In the genomic region with DNA sequence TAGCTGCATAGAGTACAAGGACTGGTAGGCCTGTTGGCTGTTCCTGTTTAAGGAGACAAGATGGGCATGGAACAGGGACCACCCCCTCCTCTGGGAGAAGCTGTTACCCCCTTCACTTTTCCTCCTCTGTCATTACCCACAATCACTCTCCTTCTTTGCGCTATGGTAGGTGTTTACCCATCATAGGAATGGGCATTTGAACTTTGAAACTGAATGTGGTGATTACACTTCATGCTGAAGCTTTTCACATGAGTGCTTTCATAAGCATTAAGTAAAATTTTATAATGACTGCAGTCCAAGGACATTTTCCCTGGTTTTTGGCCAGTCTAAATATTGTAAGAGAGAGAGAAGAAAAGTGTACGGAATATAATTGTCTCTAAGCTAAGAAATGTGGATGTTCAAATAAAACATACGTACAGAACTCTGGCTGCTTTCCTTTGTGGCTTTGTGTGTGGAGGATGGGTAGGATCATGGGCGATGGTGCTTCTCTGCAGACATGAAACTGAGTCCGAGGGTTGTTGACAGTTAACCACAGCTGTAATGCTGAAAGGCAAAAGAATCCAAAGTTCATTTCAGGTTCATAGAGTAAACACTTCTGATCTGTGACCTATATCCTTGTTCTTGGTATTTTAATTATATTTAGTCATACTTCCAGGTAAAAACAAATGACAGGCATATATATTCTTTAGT, we compare ENCODE assay signal across 1 cellular context.
TF ChIP-seq lines count a peak whose summit lies in the region.

No MANE protein-coding gene starts in this region.

TF ChIP-seq in HepG2, 621 proteins besides CTCF, POLR2A, EP300 and RAD21 (continued from another document and continues in another):
- TF ChIP-seq, protein P1, sequence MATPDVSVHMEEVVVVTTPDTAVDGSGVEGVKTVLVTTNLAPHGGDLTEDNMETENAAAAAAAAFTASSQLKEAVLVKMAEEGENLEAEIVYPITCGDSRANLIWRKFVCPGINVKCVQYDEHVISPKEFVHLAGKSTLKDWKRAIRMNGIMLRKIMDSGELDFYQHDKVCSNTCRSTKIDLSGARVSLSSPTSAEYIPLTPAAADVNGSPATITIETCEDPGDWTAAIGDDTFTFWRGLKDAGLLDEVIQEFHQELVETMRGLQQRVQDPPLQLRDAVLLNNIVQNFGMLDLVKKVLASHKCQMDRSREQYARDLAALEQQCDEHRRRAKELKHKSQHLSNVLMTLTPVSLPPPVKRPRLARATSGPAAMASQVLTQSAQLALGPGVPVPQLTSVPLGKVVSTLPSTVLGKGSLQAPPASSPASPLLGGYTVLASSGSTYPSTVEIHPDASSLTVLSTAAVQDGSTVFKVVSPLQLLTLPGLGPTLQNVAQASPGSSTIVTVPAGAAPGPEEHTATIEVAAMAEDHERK (CRISPR knock-in tag; IDR thresholded peaks at IDR 0.05; ENCODE audit: low read depth), result no peak
- TF ChIP-seq, protein P2, sequence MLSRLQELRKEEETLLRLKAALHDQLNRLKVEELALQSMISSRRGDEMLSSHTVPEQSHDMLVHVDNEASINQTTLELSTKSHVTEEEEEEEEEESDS (CRISPR knock-in tag; IDR thresholded peaks at IDR 0.05; ENCODE audit: borderline replicate concordance), result no peak
- peak; percentile 63; the same call in 1 of the 2 replicates for TF ChIP-seq CHD2 (IDR thresholded peaks at IDR 0.05; ENCODE audit: low read depth, low read length)
- TF ChIP-seq ZSCAN12 (CRISPR knock-in tag; IDR thresholded peaks at IDR 0.05), result peak; percentile 30; the same call in 1 of the 2 replicates
- no peak for TF ChIP-seq GPN1 (CRISPR knock-in tag; IDR thresholded peaks at IDR 0.05; ENCODE audit: borderline replicate concordance)
- peak; percentile 91 for TF ChIP-seq ZMYM4 (CRISPR knock-in tag; IDR thresholded peaks at IDR 0.05)
- peak; percentile 86; the same call in 1 of the 2 replicates for TF ChIP-seq SSRP1 (CRISPR knock-in tag; IDR thresholded peaks at IDR 0.05)
- TF ChIP-seq, protein P3, sequence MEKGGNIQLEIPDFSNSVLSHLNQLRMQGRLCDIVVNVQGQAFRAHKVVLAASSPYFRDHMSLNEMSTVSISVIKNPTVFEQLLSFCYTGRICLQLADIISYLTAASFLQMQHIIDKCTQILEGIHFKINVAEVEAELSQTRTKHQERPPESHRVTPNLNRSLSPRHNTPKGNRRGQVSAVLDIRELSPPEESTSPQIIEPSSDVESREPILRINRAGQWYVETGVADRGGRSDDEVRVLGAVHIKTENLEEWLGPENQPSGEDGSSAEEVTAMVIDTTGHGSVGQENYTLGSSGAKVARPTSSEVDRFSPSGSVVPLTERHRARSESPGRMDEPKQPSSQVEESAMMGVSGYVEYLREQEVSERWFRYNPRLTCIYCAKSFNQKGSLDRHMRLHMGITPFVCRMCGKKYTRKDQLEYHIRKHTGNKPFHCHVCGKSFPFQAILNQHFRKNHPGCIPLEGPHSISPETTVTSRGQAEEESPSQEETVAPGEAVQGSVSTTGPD (CRISPR knock-in tag; IDR thresholded peaks at IDR 0.05), result peak; percentile 84; the same call in 1 of the 2 replicates
- TF ChIP-seq TARDBP (CRISPR knock-in tag; IDR thresholded peaks at IDR 0.05), result peak; percentile 95
- TF ChIP-seq FOXK1 (CRISPR knock-in tag; IDR thresholded peaks at IDR 0.05; ENCODE audit: borderline replicate concordance, low read depth), result peak; percentile 98
- TF ChIP-seq, protein P4, sequence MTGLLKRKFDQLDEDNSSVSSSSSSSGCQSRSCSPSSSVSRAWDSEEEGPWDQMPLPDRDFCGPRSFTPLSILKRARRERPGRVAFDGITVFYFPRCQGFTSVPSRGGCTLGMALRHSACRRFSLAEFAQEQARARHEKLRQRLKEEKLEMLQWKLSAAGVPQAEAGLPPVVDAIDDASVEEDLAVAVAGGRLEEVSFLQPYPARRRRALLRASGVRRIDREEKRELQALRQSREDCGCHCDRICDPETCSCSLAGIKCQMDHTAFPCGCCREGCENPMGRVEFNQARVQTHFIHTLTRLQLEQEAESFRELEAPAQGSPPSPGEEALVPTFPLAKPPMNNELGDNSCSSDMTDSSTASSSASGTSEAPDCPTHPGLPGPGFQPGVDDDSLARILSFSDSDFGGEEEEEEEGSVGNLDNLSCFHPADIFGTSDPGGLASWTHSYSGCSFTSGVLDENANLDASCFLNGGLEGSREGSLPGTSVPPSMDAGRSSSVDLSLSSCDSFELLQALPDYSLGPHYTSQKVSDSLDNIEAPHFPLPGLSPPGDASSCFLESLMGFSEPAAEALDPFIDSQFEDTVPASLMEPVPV (CRISPR knock-in tag; IDR thresholded peaks at IDR 0.05), result peak; percentile 27; the same call in 1 of the 2 replicates
- TF ChIP-seq ZNF225 (CRISPR knock-in tag; IDR thresholded peaks at IDR 0.05), result no peak
- 0 out of 2 replicates have a peak, but pooled peaks have one; percentile 30 for TF ChIP-seq ZNF232 (CRISPR knock-in tag; IDR thresholded peaks at IDR 0.05; ENCODE audit: borderline replicate concordance)
- peak; percentile 32; the same call in 1 of the 2 replicates for TF ChIP-seq TAF1 (CRISPR knock-in tag; IDR thresholded peaks at IDR 0.05)
- 0 out of 2 replicates have a peak, but pooled peaks have one; percentile 65 for TF ChIP-seq ZNF33A (CRISPR knock-in tag; IDR thresholded peaks at IDR 0.05; ENCODE audit: borderline replicate concordance)
- 0 out of 2 replicates have a peak, but pooled peaks have one; percentile 7 for TF ChIP-seq SIN3B (IDR thresholded peaks at IDR 0.05; ENCODE audit: low read length)
- no peak for TF ChIP-seq ZNF674 (CRISPR knock-in tag; IDR thresholded peaks at IDR 0.05; ENCODE audit: low read depth)
- TF ChIP-seq, protein P5, sequence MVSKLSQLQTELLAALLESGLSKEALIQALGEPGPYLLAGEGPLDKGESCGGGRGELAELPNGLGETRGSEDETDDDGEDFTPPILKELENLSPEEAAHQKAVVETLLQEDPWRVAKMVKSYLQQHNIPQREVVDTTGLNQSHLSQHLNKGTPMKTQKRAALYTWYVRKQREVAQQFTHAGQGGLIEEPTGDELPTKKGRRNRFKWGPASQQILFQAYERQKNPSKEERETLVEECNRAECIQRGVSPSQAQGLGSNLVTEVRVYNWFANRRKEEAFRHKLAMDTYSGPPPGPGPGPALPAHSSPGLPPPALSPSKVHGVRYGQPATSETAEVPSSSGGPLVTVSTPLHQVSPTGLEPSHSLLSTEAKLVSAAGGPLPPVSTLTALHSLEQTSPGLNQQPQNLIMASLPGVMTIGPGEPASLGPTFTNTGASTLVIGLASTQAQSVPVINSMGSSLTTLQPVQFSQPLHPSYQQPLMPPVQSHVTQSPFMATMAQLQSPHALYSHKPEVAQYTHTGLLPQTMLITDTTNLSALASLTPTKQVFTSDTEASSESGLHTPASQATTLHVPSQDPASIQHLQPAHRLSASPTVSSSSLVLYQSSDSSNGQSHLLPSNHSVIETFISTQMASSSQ (IDR thresholded peaks at IDR 0.05; ENCODE audit: low read depth), result peak; percentile 78
- TF ChIP-seq, protein P5 (CRISPR knock-in tag; IDR thresholded peaks at IDR 0.05; ENCODE audit: borderline replicate concordance), result peak; percentile 56; the same call in 1 of the 2 replicates
- TF ChIP-seq, protein P6, sequence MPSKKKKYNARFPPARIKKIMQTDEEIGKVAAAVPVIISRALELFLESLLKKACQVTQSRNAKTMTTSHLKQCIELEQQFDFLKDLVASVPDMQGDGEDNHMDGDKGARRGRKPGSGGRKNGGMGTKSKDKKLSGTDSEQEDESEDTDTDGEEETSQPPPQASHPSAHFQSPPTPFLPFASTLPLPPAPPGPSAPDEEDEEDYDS (CRISPR knock-in tag; IDR thresholded peaks at IDR 0.05), result peak; percentile 57; the same call in 1 of the 2 replicates
- TF ChIP-seq, protein P7, sequence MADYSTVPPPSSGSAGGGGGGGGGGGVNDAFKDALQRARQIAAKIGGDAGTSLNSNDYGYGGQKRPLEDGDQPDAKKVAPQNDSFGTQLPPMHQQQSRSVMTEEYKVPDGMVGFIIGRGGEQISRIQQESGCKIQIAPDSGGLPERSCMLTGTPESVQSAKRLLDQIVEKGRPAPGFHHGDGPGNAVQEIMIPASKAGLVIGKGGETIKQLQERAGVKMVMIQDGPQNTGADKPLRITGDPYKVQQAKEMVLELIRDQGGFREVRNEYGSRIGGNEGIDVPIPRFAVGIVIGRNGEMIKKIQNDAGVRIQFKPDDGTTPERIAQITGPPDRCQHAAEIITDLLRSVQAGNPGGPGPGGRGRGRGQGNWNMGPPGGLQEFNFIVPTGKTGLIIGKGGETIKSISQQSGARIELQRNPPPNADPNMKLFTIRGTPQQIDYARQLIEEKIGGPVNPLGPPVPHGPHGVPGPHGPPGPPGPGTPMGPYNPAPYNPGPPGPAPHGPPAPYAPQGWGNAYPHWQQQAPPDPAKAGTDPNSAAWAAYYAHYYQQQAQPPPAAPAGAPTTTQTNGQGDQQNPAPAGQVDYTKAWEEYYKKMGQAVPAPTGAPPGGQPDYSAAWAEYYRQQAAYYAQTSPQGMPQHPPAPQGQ (CRISPR knock-in tag; IDR thresholded peaks at IDR 0.05; ENCODE audit: borderline replicate concordance), result 0 out of 2 replicates have a peak, but pooled peaks have one; percentile 40
- TF ChIP-seq, protein P8, sequence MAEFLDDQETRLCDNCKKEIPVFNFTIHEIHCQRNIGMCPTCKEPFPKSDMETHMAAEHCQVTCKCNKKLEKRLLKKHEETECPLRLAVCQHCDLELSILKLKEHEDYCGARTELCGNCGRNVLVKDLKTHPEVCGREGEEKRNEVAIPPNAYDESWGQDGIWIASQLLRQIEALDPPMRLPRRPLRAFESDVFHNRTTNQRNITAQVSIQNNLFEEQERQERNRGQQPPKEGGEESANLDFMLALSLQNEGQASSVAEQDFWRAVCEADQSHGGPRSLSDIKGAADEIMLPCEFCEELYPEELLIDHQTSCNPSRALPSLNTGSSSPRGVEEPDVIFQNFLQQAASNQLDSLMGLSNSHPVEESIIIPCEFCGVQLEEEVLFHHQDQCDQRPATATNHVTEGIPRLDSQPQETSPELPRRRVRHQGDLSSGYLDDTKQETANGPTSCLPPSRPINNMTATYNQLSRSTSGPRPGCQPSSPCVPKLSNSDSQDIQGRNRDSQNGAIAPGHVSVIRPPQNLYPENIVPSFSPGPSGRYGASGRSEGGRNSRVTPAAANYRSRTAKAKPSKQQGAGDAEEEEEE (CRISPR knock-in tag; IDR thresholded peaks at IDR 0.05; ENCODE audit: borderline replicate concordance), result no peak
- TF ChIP-seq SP5 (CRISPR knock-in tag; IDR thresholded peaks at IDR 0.05; ENCODE audit: borderline replicate concordance, low read depth), result no peak; the same call in 1 of the 2 replicates
- peak; percentile 65; the same call in 1 of the 2 replicates for TF ChIP-seq NR2C2 (CRISPR knock-in tag; IDR thresholded peaks at IDR 0.05; ENCODE audit: borderline replicate concordance)
- TF ChIP-seq ZSCAN9 (CRISPR knock-in tag; IDR thresholded peaks at IDR 0.05; ENCODE audit: borderline replicate concordance), result peak; percentile 67; the same call in 1 of the 2 replicates
- no peak for TF ChIP-seq SMAD9 (CRISPR knock-in tag; IDR thresholded peaks at IDR 0.05)
- TF ChIP-seq ZNF44 (CRISPR knock-in tag; IDR thresholded peaks at IDR 0.05), result peak; percentile 43; the same call in 1 of the 2 replicates
- peak; percentile 10 for TF ChIP-seq ZBTB38 (CRISPR knock-in tag; IDR thresholded peaks at IDR 0.05)
- peak; percentile 99 for TF ChIP-seq KDM6A (CRISPR knock-in tag; IDR thresholded peaks at IDR 0.05; ENCODE audit: low read depth)
- TF ChIP-seq, protein P9, sequence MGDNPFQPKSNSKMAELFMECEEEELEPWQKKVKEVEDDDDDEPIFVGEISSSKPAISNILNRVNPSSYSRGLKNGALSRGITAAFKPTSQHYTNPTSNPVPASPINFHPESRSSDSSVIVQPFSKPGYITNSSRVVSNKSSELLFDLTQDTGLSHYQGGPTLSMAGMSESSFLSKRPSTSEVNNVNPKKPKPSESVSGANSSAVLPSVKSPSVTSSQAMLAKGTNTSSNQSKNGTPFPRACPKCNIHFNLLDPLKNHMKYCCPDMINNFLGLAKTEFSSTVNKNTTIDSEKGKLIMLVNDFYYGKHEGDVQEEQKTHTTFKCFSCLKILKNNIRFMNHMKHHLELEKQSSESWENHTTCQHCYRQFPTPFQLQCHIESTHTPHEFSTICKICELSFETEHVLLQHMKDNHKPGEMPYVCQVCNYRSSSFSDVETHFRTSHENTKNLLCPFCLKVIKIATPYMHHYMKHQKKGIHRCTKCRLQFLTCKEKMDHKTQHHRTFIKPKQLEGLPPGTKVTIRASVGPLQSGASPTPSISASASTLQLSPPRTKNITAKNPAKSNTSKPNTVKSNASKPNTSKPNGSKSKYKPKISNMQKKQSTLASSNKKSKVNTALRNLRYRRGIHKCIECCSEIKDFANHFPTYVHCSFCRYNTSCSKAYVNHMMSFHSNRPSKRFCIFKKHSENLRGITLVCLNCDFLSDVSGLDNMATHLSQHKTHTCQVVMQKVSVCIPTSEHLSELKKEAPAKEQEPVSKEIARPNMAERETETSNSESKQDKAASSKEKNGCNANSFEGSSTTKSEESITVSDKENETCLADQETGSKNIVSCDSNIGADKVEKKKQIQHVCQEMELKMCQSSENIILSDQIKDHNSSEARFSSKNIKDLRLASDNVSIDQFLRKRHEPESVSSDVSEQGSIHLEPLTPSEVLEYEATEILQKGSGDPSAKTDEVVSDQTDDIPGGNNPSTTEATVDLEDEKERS (CRISPR knock-in tag; IDR thresholded peaks at IDR 0.05), result peak; percentile 77
- TF ChIP-seq NAIF1 (CRISPR knock-in tag; IDR thresholded peaks at IDR 0.05; ENCODE audit: borderline replicate concordance), result no peak
- no peak for TF ChIP-seq ZFP62 (CRISPR knock-in tag; IDR thresholded peaks at IDR 0.05)
